23 cellular contexts compared by ENCODE assay signal in genomic region chr3:81497565-81497964, GRCh38.
"Had no signal": no experiment of that assay in that cellular context is flagged by ENCODE, and none has a peak within 500 bp of the region (broad histone marks: within the 10 kb centered on the region; RNA-seq: fewer than 3 reads in every experiment).

No MANE protein-coding gene starts in this region.

- ATAC-seq: mucosa of descending colon; naive thymus-derived CD4-positive, alpha-beta T cell; natural killer cell treated with Interleukin-12 subunit alpha and Interleukin-12 subunit beta and Interleukin-15 and Interleukin-18, amount 100 ng/mL, for 72 hours; right lobe of liver; stimulated activated naive B cell treated with anti-CD40 and anti-IgM and Interleukin-4, amounts not matched to agents 10 μg/mL and 1 μg/mL and 100 μg/mL, for 72 hours; stimulated activated naive CD8-positive, alpha-beta T cell treated with anti-CD3 and anti-CD28 coated beads, Interleukin-15, Interleukin-2, amounts not matched to agents 100 U/mL and 50 U/mL, for 24 hours had no signal

- DNase-seq: hypothalamus; immature natural killer cell; left ventricle myocardium inferior; midbrain; mucosa of descending colon; naive thymus-derived CD4-positive, alpha-beta T cell; ovary; right lobe of liver; stimulated activated CD4-positive, alpha-beta T cell treated with anti-CD3 and anti-CD28 coated beads, Interleukin-12 subunit alpha, Interleukin-12 subunit beta, amount 100 ng/mL, for 4 hours; stimulated activated CD4-positive, alpha-beta T cell treated with anti-CD3 and anti-CD28 coated beads, Interleukin-15, amount 100 ng/mL, for 24 hours; stimulated activated CD4-positive, alpha-beta T cell treated with anti-CD3 and anti-CD28 coated beads, Interleukin-2, amount 100 ng/mL, for 24 hours; stimulated activated CD4-positive, alpha-beta T cell treated with anti-CD3 and anti-CD28 coated beads, Interleukin-4, amount 100 ng/mL, for 1 hour; stimulated activated naive B cell treated with anti-CD40 and anti-IgM and Interleukin-4, amounts not matched to agents 10 μg/mL and 1 μg/mL and 100 μg/mL, for 72 hours; stimulated activated naive CD8-positive, alpha-beta T cell treated with anti-CD3 and anti-CD28 coated beads, Interleukin-15, Interleukin-2, amounts not matched to agents 100 U/mL and 50 U/mL, for 24 hours; stomach; tibial artery; uterus had no signal

- FAIRE-seq: islet of Langerhans had no signal

- H3K27me3 ChIP-seq: ovary, right atrium auricular region, right lobe of liver, stomach, suprapubic skin, tibial artery, uterus had no signal

- H3K4me3 ChIP-seq: left ventricle myocardium inferior, lung, mucosa of descending colon, ovary, right atrium auricular region, right lobe of liver, stomach, suprapubic skin, thoracic aorta, tibial artery, uterus had no signal

- H3K9me3 ChIP-seq: left ventricle myocardium inferior, mucosa of descending colon, ovary, right atrium auricular region, right lobe of liver, stomach, suprapubic skin, thoracic aorta, tibial artery, uterus had no signal

- H3K4me1 ChIP-seq: right atrium auricular region, right lobe of liver, stomach, suprapubic skin, uterus had no signal

- H3K27ac ChIP-seq: left ventricle myocardium inferior, ovary, right atrium auricular region, right lobe of liver, stomach, suprapubic skin, thoracic aorta, tibial artery, uterus had no signal

- H3K36me3 ChIP-seq: left ventricle myocardium inferior, ovary, right atrium auricular region, right lobe of liver, suprapubic skin, thoracic aorta, uterus had no signal
